Comparison of ENCODE assay signal across 14 cellular contexts in the genomic region with DNA sequence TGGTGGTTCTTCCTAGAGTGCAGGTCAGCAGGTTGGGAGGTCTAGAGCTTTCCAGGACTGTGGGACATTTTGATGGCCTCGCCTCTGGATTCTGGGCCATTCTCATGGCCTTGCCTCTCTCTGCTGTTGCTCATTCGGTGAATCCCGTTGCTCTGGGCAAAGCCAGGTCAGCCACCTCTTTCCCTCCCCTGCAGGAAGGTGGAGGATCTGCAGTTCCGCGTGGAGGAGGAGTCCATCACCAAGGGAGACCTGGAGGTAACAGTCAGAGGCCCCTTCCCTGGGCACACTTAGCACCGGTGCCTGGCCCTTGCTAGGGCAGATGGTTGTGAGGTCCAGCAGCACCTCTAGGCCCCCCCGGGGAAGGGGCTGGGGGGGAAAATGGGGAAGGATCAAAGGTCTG.
A peak's percentile ranks its signal among the peaks of the same experiment; 100 is the strongest.
DNase-seq lines count a peak whose midpoint lies in the region; ATAC-seq and TF ChIP-seq lines count a peak whose summit lies in the region.
"Had no signal": no experiment of that assay in that cellular context is flagged by ENCODE, and none has a peak within 500 bp of the region (broad histone marks: within the 10 kb centered on the region; RNA-seq: fewer than 3 reads in every experiment).

No MANE protein-coding gene starts in this region.

- peak; percentile 42 for ATAC-seq in WTC11
- no peak for ATAC-seq in GM21390 (IDR thresholded peaks at IDR 0.05; ENCODE audit: unreplicated experiment)
- ATAC-seq in activated CD8-positive, alpha-beta T cell treated with anti-CD3 and anti-CD28 coated beads, Interleukin-2, amount 10 ng/mL, durations not matched to agents 7 days and 5 days = no peak
- ATAC-seq in HG02571 (IDR thresholded peaks at IDR 0.05; ENCODE audit: unreplicated experiment) = no peak
- ATAC-seq in GM19467 (IDR thresholded peaks at IDR 0.05; ENCODE audit: unreplicated experiment) = no peak

- no peaks in the 10 kb centered on the region for H3K27me3 ChIP-seq in BE2C

- POLR2A ChIA-PET in WTC11 (lab: Charles Lee) = no interaction called here
- POLR2A ChIA-PET in activated CD8-positive, alpha-beta T cell treated with anti-CD3 and anti-CD28 coated beads, Interleukin-2, amount 10 ng/mL, durations not matched to agents 7 days and 5 days (lab: Charles Lee) = no interaction called here

- H3K36me3 ChIP-seq in BE2C = no peaks in the 10 kb centered on the region

- H3K36me3 Mint-ChIP-seq in WTC11 = peaks cover 22% of the 10 kb centered on the region
- H3K36me3 Mint-ChIP-seq in activated CD8-positive, alpha-beta T cell treated with anti-CD3 and anti-CD28 coated beads, Interleukin-2, amount 10 ng/mL, durations not matched to agents 7 days and 5 days (ENCODE audit: low read depth) = no peaks in the 10 kb centered on the region

- TF ChIP-seq CTCF in BE2C (IDR thresholded peaks at IDR 0.05; ENCODE audit: low read depth, low read length) (peak; percentile 46), WTC11 (IDR thresholded peaks at IDR 0.05) (no peak)

- H3K4me1 ChIP-seq in BE2C = no peaks in the 10 kb centered on the region; the same call in 1 of the 2 replicates

- no peak overlapping the region for H3K4me3 ChIP-seq in BE2C (ENCODE audit: low read depth, low read length)

- H3K4me3 Mint-ChIP-seq in WTC11 = no peak overlapping the region
- H3K4me3 Mint-ChIP-seq in activated CD8-positive, alpha-beta T cell treated with anti-CD3 and anti-CD28 coated beads, Interleukin-2, amount 10 ng/mL, durations not matched to agents 7 days and 5 days = no peak overlapping the region
- H3K4me3 Mint-ChIP-seq: CD4-positive, alpha-beta T cell had no signal

- CTCF ChIA-PET in WTC11 (lab: Charles Lee) = interaction anchor here (1.3 to 2.1 kb wide), 3 partner anchors 12 to 158 kb away, joined by 6 to 9 read pairs (median 8); no protein-coding TSS in a partner anchor
- CTCF ChIA-PET in activated CD8-positive, alpha-beta T cell treated with anti-CD3 and anti-CD28 coated beads, Interleukin-2, amount 10 ng/mL, durations not matched to agents 7 days and 5 days (lab: Charles Lee) = interaction anchor here (1.5 kb wide), 1 partner anchor 10 kb away, joined by 4 read pairs; no protein-coding TSS in a partner anchor

- 0 out of 2 replicates have a peak, but pooled peaks cover 4% of the 10 kb centered on the region for H3K4me1 Mint-ChIP-seq in WTC11
- no peaks in the 10 kb centered on the region for H3K4me1 Mint-ChIP-seq in activated CD8-positive, alpha-beta T cell treated with anti-CD3 and anti-CD28 coated beads, Interleukin-2, amount 10 ng/mL, durations not matched to agents 7 days and 5 days (ENCODE audit: low read depth)

- no peak for DNase-seq in BE2C
- DNase-seq in H4 (ENCODE audit: low spot score) = peak; percentile 16
- peak; percentile 53 for DNase-seq in WTC11 (ENCODE audit: low spot score)
- peak; percentile 80 for DNase-seq in islet precursor cell
- no peak for DNase-seq in activated CD8-positive, alpha-beta T cell treated with anti-CD3 and anti-CD28 coated beads, Interleukin-2, amount 10 ng/mL, durations not matched to agents 7 days and 5 days
- DNase-seq: activated CD8-positive, alpha-beta memory T cell treated with anti-CD3 and anti-CD28 coated beads, Interleukin-2, amount 50 U/mL, for 4 hours; CD4-positive, alpha-beta T cell; HCEC 1CT; hippocampal formation; KBM-7; midbrain had no signal

- H3K27me3 Mint-ChIP-seq in WTC11 (ENCODE audit: low read depth) = no peaks in the 10 kb centered on the region
- no peaks in the 10 kb centered on the region for H3K27me3 Mint-ChIP-seq in activated CD8-positive, alpha-beta T cell treated with anti-CD3 and anti-CD28 coated beads, Interleukin-2, amount 10 ng/mL, durations not matched to agents 7 days and 5 days (ENCODE audit: low read depth)
- H3K27me3 Mint-ChIP-seq: CD4-positive, alpha-beta T cell had no signal

- no peaks in the 10 kb centered on the region for H3K9me3 Mint-ChIP-seq in WTC11
- no peaks in the 10 kb centered on the region for H3K9me3 Mint-ChIP-seq in activated CD8-positive, alpha-beta T cell treated with anti-CD3 and anti-CD28 coated beads, Interleukin-2, amount 10 ng/mL, durations not matched to agents 7 days and 5 days (ENCODE audit: insufficient read depth)
- H3K9me3 Mint-ChIP-seq: CD4-positive, alpha-beta T cell had no signal

- no peak overlapping the region for H3K27ac Mint-ChIP-seq in WTC11
- H3K27ac Mint-ChIP-seq in activated CD8-positive, alpha-beta T cell treated with anti-CD3 and anti-CD28 coated beads, Interleukin-2, amount 10 ng/mL, durations not matched to agents 7 days and 5 days = no peak overlapping the region
- H3K27ac Mint-ChIP-seq: CD4-positive, alpha-beta T cell had no signal

- no peaks in the 10 kb centered on the region for H3K9me3 ChIP-seq in BE2C

TF ChIP-seq in WTC11, 78 proteins besides CTCF, POLR2A, EP300 and RAD21:
- TF ChIP-seq NR3C1 (CRISPR knock-in tag; conservative IDR thresholded peaks at IDR 0.05; ENCODE audit: low read depth) = no peak
- TF ChIP-seq, protein P1, sequence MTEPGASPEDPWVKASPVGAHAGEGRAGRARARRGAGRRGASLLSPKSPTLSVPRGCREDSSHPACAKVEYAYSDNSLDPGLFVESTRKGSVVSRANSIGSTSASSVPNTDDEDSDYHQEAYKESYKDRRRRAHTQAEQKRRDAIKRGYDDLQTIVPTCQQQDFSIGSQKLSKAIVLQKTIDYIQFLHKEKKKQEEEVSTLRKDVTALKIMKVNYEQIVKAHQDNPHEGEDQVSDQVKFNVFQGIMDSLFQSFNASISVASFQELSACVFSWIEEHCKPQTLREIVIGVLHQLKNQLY (CRISPR knock-in tag; IDR thresholded peaks at IDR 0.05) = no peak
- no peak for TF ChIP-seq GABPB1 (CRISPR knock-in tag; IDR thresholded peaks at IDR 0.05)
- TF ChIP-seq, protein P2, sequence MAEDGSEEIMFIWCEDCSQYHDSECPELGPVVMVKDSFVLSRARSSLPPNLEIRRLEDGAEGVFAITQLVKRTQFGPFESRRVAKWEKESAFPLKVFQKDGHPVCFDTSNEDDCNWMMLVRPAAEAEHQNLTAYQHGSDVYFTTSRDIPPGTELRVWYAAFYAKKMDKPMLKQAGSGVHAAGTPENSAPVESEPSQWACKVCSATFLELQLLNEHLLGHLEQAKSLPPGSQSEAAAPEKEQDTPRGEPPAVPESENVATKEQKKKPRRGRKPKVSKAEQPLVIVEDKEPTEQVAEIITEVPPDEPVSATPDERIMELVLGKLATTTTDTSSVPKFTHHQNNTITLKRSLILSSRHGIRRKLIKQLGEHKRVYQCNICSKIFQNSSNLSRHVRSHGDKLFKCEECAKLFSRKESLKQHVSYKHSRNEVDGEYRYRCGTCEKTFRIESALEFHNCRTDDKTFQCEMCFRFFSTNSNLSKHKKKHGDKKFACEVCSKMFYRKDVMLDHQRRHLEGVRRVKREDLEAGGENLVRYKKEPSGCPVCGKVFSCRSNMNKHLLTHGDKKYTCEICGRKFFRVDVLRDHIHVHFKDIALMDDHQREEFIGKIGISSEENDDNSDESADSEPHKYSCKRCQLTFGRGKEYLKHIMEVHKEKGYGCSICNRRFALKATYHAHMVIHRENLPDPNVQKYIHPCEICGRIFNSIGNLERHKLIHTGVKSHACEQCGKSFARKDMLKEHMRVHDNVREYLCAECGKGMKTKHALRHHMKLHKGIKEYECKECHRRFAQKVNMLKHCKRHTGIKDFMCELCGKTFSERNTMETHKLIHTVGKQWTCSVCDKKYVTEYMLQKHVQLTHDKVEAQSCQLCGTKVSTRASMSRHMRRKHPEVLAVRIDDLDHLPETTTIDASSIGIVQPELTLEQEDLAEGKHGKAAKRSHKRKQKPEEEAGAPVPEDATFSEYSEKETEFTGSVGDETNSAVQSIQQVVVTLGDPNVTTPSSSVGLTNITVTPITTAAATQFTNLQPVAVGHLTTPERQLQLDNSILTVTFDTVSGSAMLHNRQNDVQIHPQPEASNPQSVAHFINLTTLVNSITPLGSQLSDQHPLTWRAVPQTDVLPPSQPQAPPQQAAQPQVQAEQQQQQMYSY (CRISPR knock-in tag; IDR thresholded peaks at IDR 0.05) = no peak
- no peak for TF ChIP-seq FOXJ3 (CRISPR knock-in tag; IDR thresholded peaks at IDR 0.05; ENCODE audit: borderline replicate concordance)
- no peak for TF ChIP-seq ZNF263 (CRISPR knock-in tag; IDR thresholded peaks at IDR 0.05; ENCODE audit: low read depth)

Comparison
In these comparisons a context has a peak if more than half of its experiments do, and no peak if none do; other contexts are left out.
1. DNase-seq: peak in H4 (single experiment), WTC11 (single experiment) and islet precursor cell (single experiment); none in BE2C (single experiment) and activated CD8-positive, alpha-beta T cell treated with anti-CD3 and anti-CD28 coated beads, Interleukin-2, amount 10 ng/mL, durations not matched to agents 7 days and 5 days (single experiment).